Comparison of ENCODE assay signal across 8 cellular contexts in the genomic region with DNA sequence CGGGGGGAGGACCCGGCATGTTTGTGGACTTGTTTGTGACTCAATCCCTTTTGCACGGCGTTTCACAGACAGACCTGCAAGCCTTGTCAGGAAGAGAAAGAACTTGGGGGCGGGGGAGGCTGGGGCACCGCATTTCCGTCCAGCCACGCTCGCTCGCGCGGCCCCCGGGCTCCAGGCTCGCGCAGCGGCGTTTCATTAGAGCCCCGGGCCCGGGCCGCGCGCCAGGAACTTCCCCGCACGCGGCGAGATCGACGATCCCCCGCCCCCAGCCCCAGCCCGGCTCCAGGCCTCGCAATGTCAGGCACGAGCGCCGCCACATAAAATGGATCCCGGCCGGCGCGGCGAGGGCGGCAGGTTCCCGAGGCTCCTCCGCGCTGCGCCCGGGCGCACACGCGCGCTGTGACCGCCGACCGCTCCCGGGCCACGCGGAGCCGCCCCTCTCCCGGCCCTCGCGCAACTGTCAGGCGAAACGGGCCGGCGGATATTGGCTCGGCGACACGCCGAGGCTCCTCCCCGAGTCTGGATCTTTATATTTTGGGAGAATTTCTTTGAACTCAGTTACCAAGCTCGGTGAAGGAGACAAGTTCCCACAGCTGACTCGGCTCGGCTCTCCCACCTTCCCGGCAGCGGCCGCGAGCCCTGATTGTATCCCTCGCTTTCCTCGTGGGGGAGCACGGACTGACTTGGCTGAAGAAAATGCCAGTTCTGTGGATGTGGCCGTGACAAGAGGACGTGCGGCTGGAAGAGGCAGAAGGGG. TPM values are rescaled to one million over a fixed set of nuclear protein-coding genes. Genes with fewer than 3 reads are reported as not detected.
DNase-seq lines count a peak whose midpoint lies in the region; ATAC-seq and TF ChIP-seq lines count a peak whose summit lies in the region.

A gene (plus strand): TSS at position 557 of the 757 bp plus-strand sequence. CDS start 440 bp downstream, outside the sequence.

- peak within 1 kb of the TSS; percentile 52 for H3K9ac ChIP-seq in ES-I3 (ENCODE audit: low read depth, low read length)

- H3K27ac Mint-ChIP-seq in endothelial cell (ENCODE audit: unreplicated experiment), result no peak within 1 kb of the TSS
- H3K27ac Mint-ChIP-seq in mesothelial cell of epicardium, result peak within 1 kb of the TSS; percentile 93

- H3K4me1 ChIP-seq in ES-I3 (ENCODE audit: insufficient read depth, low read length), result no peaks in the 10 kb centered on the region; the same call in 1 of the 2 replicates

- H3K4me1 Mint-ChIP-seq in endothelial cell (ENCODE audit: unreplicated experiment), result peaks cover 6% of the 10 kb centered on the region
- peaks cover 32% of the 10 kb centered on the region for H3K4me1 Mint-ChIP-seq in mesothelial cell of epicardium

- H3K4me3 Mint-ChIP-seq in endothelial cell (ENCODE audit: unreplicated experiment), result peak within 1 kb of the TSS; percentile 90
- H3K4me3 Mint-ChIP-seq in mesothelial cell of epicardium, result peak within 1 kb of the TSS; percentile 93

- peaks cover 4% of the 10 kb centered on the region for H3K27me3 Mint-ChIP-seq in endothelial cell (ENCODE audit: unreplicated experiment)
- H3K27me3 Mint-ChIP-seq in mesothelial cell of epicardium (ENCODE audit: low read depth), result peaks cover 19% of the 10 kb centered on the region

- H3K27ac ChIP-seq in temporal lobe (ENCODE audit: low read depth, low read length), result no peak within 1 kb of the TSS

- H3K9me3 ChIP-seq in ES-I3 (ENCODE audit: control insufficient read depth, insufficient read depth, low read length), result no peaks in the 10 kb centered on the region

- H3K4me3 ChIP-seq in LNCaP clone FGC (ENCODE audit: low read depth, low read length) (peak within 1 kb of the TSS; percentile 45), WI38 (ENCODE audit: low read depth, low read length) (peak within 1 kb of the TSS; percentile 65)

- H3K36me3 ChIP-seq in ES-I3 (ENCODE audit: insufficient read depth, low read length), result no peaks in the 10 kb centered on the region

- no peak for DNase-seq in LNCaP clone FGC (ENCODE audit: low read depth)
- DNase-seq in endothelial cell (ENCODE audit: low spot score), result peak; percentile 58
- peak; percentile 69 to 86 for DNase-seq in mesothelial cell of epicardium (ENCODE audit: low spot score in 2 of 2, unreplicated experiment in 2 of 2)

- H3K36me3 Mint-ChIP-seq in endothelial cell (ENCODE audit: low read depth, unreplicated experiment) (no peaks in the 10 kb centered on the region), mesothelial cell of epicardium (peaks cover 3% of the 10 kb centered on the region)

- H3K9me3 Mint-ChIP-seq in endothelial cell (ENCODE audit: unreplicated experiment), result no peaks in the 10 kb centered on the region
- H3K9me3 Mint-ChIP-seq in mesothelial cell of epicardium, result no peaks in the 10 kb centered on the region

- ATAC-seq in HG02885 (IDR thresholded peaks at IDR 0.05; ENCODE audit: poor library complexity, unreplicated experiment) (no peak), HG02623 (IDR thresholded peaks at IDR 0.05; ENCODE audit: unreplicated experiment) (no peak)

- TF ChIP-seq CTCF in LNCaP clone FGC (IDR thresholded peaks at IDR 0.05; ENCODE audit: control insufficient read depth, extremely low read depth, insufficient read depth) (no peak), WI38 (IDR thresholded peaks at IDR 0.05; ENCODE audit: low read depth, low read length) (no peak), endothelial cell (IDR thresholded peaks at IDR 0.05; ENCODE audit: unreplicated experiment) (no peak), mesothelial cell of epicardium (IDR thresholded peaks at IDR 0.05; ENCODE audit: unreplicated experiment) (no peak)

RNA-seq across cellular contexts. Expression of the gene that starts here (rescaled TPM):
- total RNA-seq in endothelial cell (ENCODE audit: unreplicated experiment), result 3.4 TPM
- total RNA-seq in mesothelial cell of epicardium, result 63.3 to 69.7 TPM (median 64.9 TPM) in 3 replicates
- total RNA-seq in temporal lobe, result 19.7 TPM
